ENCODE assay signal across 7 cellular contexts in the genomic region with DNA sequence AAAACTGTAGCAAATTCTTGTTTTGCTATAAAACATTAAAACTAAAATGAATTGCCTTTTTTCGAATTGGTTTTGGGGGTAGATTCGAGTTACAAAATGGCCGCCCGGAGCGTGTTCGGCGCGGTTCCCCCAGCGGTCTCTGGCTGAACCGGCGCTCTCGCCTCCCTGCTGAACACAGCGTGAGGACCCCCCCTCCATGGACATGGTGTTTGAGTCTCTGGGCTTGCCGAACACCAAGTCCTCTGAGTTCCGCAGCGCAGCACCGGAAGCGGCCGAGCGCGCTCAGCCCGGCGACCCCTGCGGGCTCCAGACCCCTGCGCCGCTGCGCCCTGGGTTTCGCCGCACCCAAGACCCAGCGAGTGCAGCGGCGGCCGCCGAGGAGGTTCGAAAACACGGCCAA.
DNase-seq lines count a peak whose midpoint lies in the region; ATAC-seq and TF ChIP-seq lines count a peak whose summit lies in the region.
"Not testable (repeated sequence)": the region's sequence is repeated elsewhere in the genome, so short reads cannot be mapped to it uniquely, and the experiment has no call there.

No MANE protein-coding gene starts in this region.

- WGBS in IMR-90 (ENCODE audit: extremely low coverage in 2 of 2, insufficient read length in 1 of 2), 2 experiments, result no CpG with 5 or more reads among the region's 36 CpGs
- WGBS in mammary epithelial cell (ENCODE audit: low coverage, missing lambda C conversion rate), result 96% methylated on average over 31 of the region's 36 CpGs
- 71 to 74% methylated on average over 36 of the region's 36 CpGs for WGBS in heart right ventricle, 2 donors
- WGBS in stomach, 5 donors, result 68 to 84% (median 72%) methylated on average over 36 of the region's 36 CpGs

- H3K4me1 Mint-ChIP-seq in activated CD4-positive, alpha-beta T cell treated with anti-CD3 and anti-CD28 coated beads, Interleukin-2, amount 10 ng/mL, durations not matched to agents 24 days and 14 days, result peaks cover 39% of the 10 kb centered on the region
- peaks cover 27% of the 10 kb centered on the region for H3K4me1 Mint-ChIP-seq in activated naive CD4-positive, alpha-beta T cell treated with anti-CD3 and anti-CD28 coated beads, Interleukin-2, amount 10 ng/mL, durations not matched to agents 7 days and 5 days

- H3K9ac ChIP-seq in IMR-90 (ENCODE audit: low read depth, low read length); mammary epithelial cell (ENCODE audit: insufficient read depth, low read length): not testable (repeated sequence)

- peak overlapping the region; percentile 32 for H2AFZ ChIP-seq in IMR-90 (replicated peaks; ENCODE audit: low read length, poor library complexity)
- H2AFZ ChIP-seq in mammary epithelial cell (ENCODE audit: low read depth, low read length), result not testable (repeated sequence)

- in situ Hi-C loops in IMR-90 (cut with MboI; ENCODE audit: low sequenced_read_pairs); mammary epithelial cell (cut with MboI; ENCODE audit: low sequenced_read_pairs in 2 of 2): not testable (repeated sequence)

- H2AK9ac ChIP-seq in IMR-90 (replicated peaks; ENCODE audit: low read depth, low read length, poor library complexity), result not testable (repeated sequence)

- not testable (repeated sequence) for H3K4me2 ChIP-seq in IMR-90 (ENCODE audit: low read depth, low read length)
- H3K4me2 ChIP-seq in mammary epithelial cell (ENCODE audit: insufficient read depth, low read depth, low read length), result peak overlapping the region; percentile 90

- H2BK20ac ChIP-seq in IMR-90 (ENCODE audit: low read depth, low read length), result not testable (repeated sequence)

- H3K4ac ChIP-seq in IMR-90 (ENCODE audit: low read depth, low read length), result not testable (repeated sequence)

- H3K14ac ChIP-seq in IMR-90 (replicated peaks; ENCODE audit: low read depth, low read length), result not testable (repeated sequence)

- peak overlapping the region in 1 of 2 experiments; percentile 90; a peak in 1 of 4 replicates for H4K8ac ChIP-seq in IMR-90 (ENCODE audit: low read depth in 2 of 2, low read length in 2 of 2)

- peak overlapping the region; percentile 98 for H3K27ac Mint-ChIP-seq in activated CD4-positive, alpha-beta T cell treated with anti-CD3 and anti-CD28 coated beads, Interleukin-2, amount 10 ng/mL, durations not matched to agents 24 days and 14 days
- H3K27ac Mint-ChIP-seq in activated naive CD4-positive, alpha-beta T cell treated with anti-CD3 and anti-CD28 coated beads, Interleukin-2, amount 10 ng/mL, durations not matched to agents 7 days and 5 days, result peak overlapping the region; percentile 97

- H2BK5ac ChIP-seq in IMR-90 (ENCODE audit: low read depth, low read length, poor library complexity, severe bottlenecking), result not testable (repeated sequence)

- CTCF ChIA-PET in IMR-90 (lab: Yijun Ruan, JAX); mammary epithelial cell (lab: Charles Lee; ENCODE audit: low non-redundant PET): not testable (repeated sequence)
- CTCF ChIA-PET in activated naive CD4-positive, alpha-beta T cell treated with anti-CD3 and anti-CD28 coated beads, Interleukin-2, amount 10 ng/mL, durations not matched to agents 7 days and 5 days (lab: Charles Lee), result interaction anchor here (2.6 kb wide), 1 partner anchor 35 kb away, joined by 25 read pairs; no protein-coding TSS in a partner anchor

- not testable (repeated sequence) for H3K79me2 ChIP-seq in mammary epithelial cell (ENCODE audit: insufficient read depth, low read length)

- not testable (repeated sequence) for TF ChIP-seq RAD21 in IMR-90 (IDR thresholded peaks at IDR 0.05; ENCODE audit: low read length)

- POLR2A ChIA-PET in IMR-90 (lab: Charles Lee; ENCODE audit: unreplicated experiment), result not testable (repeated sequence)

- not testable (repeated sequence) for H2BK120ac ChIP-seq in IMR-90 (ENCODE audit: low read depth, low read length)

- H2BK15ac ChIP-seq in IMR-90 (ENCODE audit: low read depth, low read length), result not testable (repeated sequence)

- not testable (repeated sequence) for H3K9me3 ChIP-seq in IMR-90 (ENCODE audit: control insufficient read depth, insufficient read depth, low read length); mammary epithelial cell (replicated peaks; ENCODE audit: insufficient read depth, low read length); heart right ventricle; muscle layer of duodenum (ENCODE audit: control insufficient read depth in 1 of 2, low read length in 2 of 2); stomach

- ATAC-seq in IMR-90 (ENCODE audit: low read depth); heart right ventricle: not testable (repeated sequence)

- H4K20me1 ChIP-seq in IMR-90 (ENCODE audit: insufficient read depth, low read length); mammary epithelial cell (ENCODE audit: insufficient read depth, low read length): not testable (repeated sequence)

- peaks cover 52% of the 10 kb centered on the region for H3K36me3 Mint-ChIP-seq in activated CD4-positive, alpha-beta T cell treated with anti-CD3 and anti-CD28 coated beads, Interleukin-2, amount 10 ng/mL, durations not matched to agents 24 days and 14 days (ENCODE audit: low read depth)
- H3K36me3 Mint-ChIP-seq in activated naive CD4-positive, alpha-beta T cell treated with anti-CD3 and anti-CD28 coated beads, Interleukin-2, amount 10 ng/mL, durations not matched to agents 7 days and 5 days, result peaks cover 29% of the 10 kb centered on the region

- not testable (repeated sequence) for H3K56ac ChIP-seq in IMR-90 (ENCODE audit: extremely low read depth, insufficient read depth, low read length)

- H3K4me1 ChIP-seq in IMR-90 (ENCODE audit: control insufficient read depth, insufficient read depth, low read length); muscle layer of duodenum (ENCODE audit: control insufficient read depth in 1 of 2, insufficient read depth in 2 of 2, low read length in 2 of 2): not testable (repeated sequence)
- peaks cover 12% of the 10 kb centered on the region for H3K4me1 ChIP-seq in mammary epithelial cell (ENCODE audit: insufficient read depth, low read length)
- peaks cover 0 to 30% (median 16%) of the 10 kb centered on the region in 9 donors for H3K4me1 ChIP-seq in heart right ventricle
- H3K4me1 ChIP-seq in stomach, result peaks cover 0 to 33% (median 18%) of the 10 kb centered on the region in 4 donors

- H3K23ac ChIP-seq in IMR-90 (ENCODE audit: low read depth, low read length), result not testable (repeated sequence)

- not testable (repeated sequence) for H3K4me3 ChIP-seq in IMR-90 (ENCODE audit: insufficient read depth, low read depth, low read length); mammary epithelial cell (replicated peaks in 1 of 3; ENCODE audit: insufficient read depth in 1 of 3, low read depth in 2 of 3, low read length in 3 of 3)
- H3K4me3 ChIP-seq in heart right ventricle (peak overlapping the region in 7 of 10 donors; percentile 21 to 57 (median 49)), muscle layer of duodenum (ENCODE audit: low read depth in 1 of 2, low read length in 2 of 2) (peak overlapping the region; percentile 70 to 78), stomach (peak overlapping the region in 3 of 4 donors; percentile 2 to 43 (median 27))

- not testable (repeated sequence) for H2AK5ac ChIP-seq in IMR-90 (ENCODE audit: low read depth, low read length)

- H3K79me1 ChIP-seq in IMR-90 (ENCODE audit: low read depth in 1 of 2, low read length in 2 of 2), result not testable (repeated sequence)

- not testable (repeated sequence) for H3K9me1 ChIP-seq in IMR-90 (ENCODE audit: insufficient read depth, low read length)

- H3K36me3 ChIP-seq in IMR-90 (ENCODE audit: control insufficient read depth, insufficient read depth, low read length); mammary epithelial cell (ENCODE audit: insufficient read depth, low read length); muscle layer of duodenum (ENCODE audit: control insufficient read depth in 1 of 2, insufficient read depth in 2 of 2, low read length in 2 of 2); stomach: not testable (repeated sequence)
- peaks cover 0 to 21% (median 0%) of the 10 kb centered on the region in 9 donors for H3K36me3 ChIP-seq in heart right ventricle

- dilution Hi-C loops in IMR-90 (cut with HindIII; ENCODE audit: low sequenced_read_pairs, unreplicated experiment); mammary epithelial cell (cut with HindIII; ENCODE audit: low sequenced_read_pairs): not testable (repeated sequence)

- not testable (repeated sequence) for BruUV-seq in IMR-90 (replicated peaks; lab: Mats Ljungman, UMichigan); mammary epithelial cell (replicated peaks; lab: Mats Ljungman, UMichigan)

- not testable (repeated sequence) for H3K27me3 Mint-ChIP-seq in activated CD4-positive, alpha-beta T cell treated with anti-CD3 and anti-CD28 coated beads, Interleukin-2, amount 10 ng/mL, durations not matched to agents 24 days and 14 days; activated naive CD4-positive, alpha-beta T cell treated with anti-CD3 and anti-CD28 coated beads, Interleukin-2, amount 10 ng/mL, durations not matched to agents 7 days and 5 days

- DNase-seq in IMR-90; activated CD4-positive, alpha-beta T cell treated with anti-CD3 and anti-CD28 coated beads, Interleukin-2, amount 10 ng/mL, durations not matched to agents 24 days and 14 days; mammary epithelial cell; stomach: not testable (repeated sequence)
- peak; percentile 21 for DNase-seq in activated naive CD4-positive, alpha-beta T cell treated with anti-CD3 and anti-CD28 coated beads, Interleukin-2, amount 10 ng/mL, durations not matched to agents 7 days and 5 days
- peak in 1 of 2 donors; percentile 17 for DNase-seq in heart right ventricle

- not testable (repeated sequence) for TF ChIP-seq POLR2A in IMR-90 (IDR thresholded peaks at IDR 0.05; ENCODE audit: low read depth, low read length); stomach (IDR thresholded peaks at IDR 0.05)

- not testable (repeated sequence) for H3K9me3 Mint-ChIP-seq in activated CD4-positive, alpha-beta T cell treated with anti-CD3 and anti-CD28 coated beads, Interleukin-2, amount 10 ng/mL, durations not matched to agents 24 days and 14 days; activated naive CD4-positive, alpha-beta T cell treated with anti-CD3 and anti-CD28 coated beads, Interleukin-2, amount 10 ng/mL, durations not matched to agents 7 days and 5 days

- not testable (repeated sequence) for H3K27me3 ChIP-seq in IMR-90 (ENCODE audit: control insufficient read depth, insufficient read depth, low read length); mammary epithelial cell (ENCODE audit: insufficient read depth, low read length); heart right ventricle; muscle layer of duodenum (ENCODE audit: low read depth, low read length); stomach

- not testable (repeated sequence) for H3K27ac ChIP-seq in IMR-90 (ENCODE audit: insufficient read depth, low read length); mammary epithelial cell (ENCODE audit: insufficient read depth, low read depth, low read length)
- H3K27ac ChIP-seq in heart right ventricle (peak overlapping the region in 9 of 10 donors; percentile 1 to 93 (median 88)), muscle layer of duodenum (ENCODE audit: low read length) (peak overlapping the region; percentile 92), stomach (peak overlapping the region in 3 of 5 donors; percentile 84 to 93 (median 91))

- H4K91ac ChIP-seq in IMR-90 (ENCODE audit: insufficient read depth, low read depth, low read length), result not testable (repeated sequence)

- peak overlapping the region; percentile 92 for H3K4me3 Mint-ChIP-seq in activated CD4-positive, alpha-beta T cell treated with anti-CD3 and anti-CD28 coated beads, Interleukin-2, amount 10 ng/mL, durations not matched to agents 24 days and 14 days
- not testable (repeated sequence) for H3K4me3 Mint-ChIP-seq in activated naive CD4-positive, alpha-beta T cell treated with anti-CD3 and anti-CD28 coated beads, Interleukin-2, amount 10 ng/mL, durations not matched to agents 7 days and 5 days

- H3K18ac ChIP-seq in IMR-90 (ENCODE audit: low read depth, low read length), result not testable (repeated sequence)

- H4K5ac ChIP-seq in IMR-90 (ENCODE audit: low read depth, low read length), result not testable (repeated sequence)

- intact Hi-C loops in IMR-90 (cut with micrococcal nuclease) (loop anchor here (10.0 kb wide), 1 partner anchor 415 kb away; no protein-coding TSS in a partner anchor), heart right ventricle (cut with DNase I) (loop anchor here in 6 of 10 donors (5.0 to 10.0 kb wide), 4 partner anchors 38 to 55 kb away; no protein-coding TSS in a partner anchor), stomach (cut with DNase I; ENCODE audit: low total_unique reads) (loop anchor here (10.0 kb wide), 1 partner anchor 55 kb away; no protein-coding TSS in a partner anchor)
- intact Hi-C loops in activated CD4-positive, alpha-beta T cell treated with anti-CD3 and anti-CD28 coated beads, Interleukin-2, amount 10 ng/mL, durations not matched to agents 24 days and 14 days (cut with micrococcal nuclease), result loop anchor here (2.0 to 10.0 kb wide), 2 partner anchors 99 to 225 kb away; no protein-coding TSS in a partner anchor
- intact Hi-C loops in mammary epithelial cell (cut with micrococcal nuclease), result not testable (repeated sequence)

- TF ChIP-seq CTCF in IMR-90 (conservative IDR thresholded peaks at IDR 0.05; ENCODE audit: low read depth, low read length); mammary epithelial cell (conservative IDR thresholded peaks at IDR 0.05 in 1 of 2, IDR thresholded peaks at IDR 0.05 in 1 of 2; ENCODE audit: extremely low read depth in 1 of 2, insufficient read depth in 1 of 2, low read depth in 1 of 2, low read length in 2 of 2); heart right ventricle (IDR thresholded peaks at IDR 0.05); stomach (IDR thresholded peaks at IDR 0.05): not testable (repeated sequence)

- TF ChIP-seq EP300 in stomach (IDR thresholded peaks at IDR 0.05), result not testable (repeated sequence)
